2 cellular contexts compared by ENCODE assay signal in genomic region chr7:158910254-158911053, GRCh38.
TF ChIP-seq lines count a peak whose summit lies in the region.

No MANE protein-coding gene starts in this region.

TF ChIP-seq in SK-N-SH, 30 proteins besides CTCF, POLR2A, EP300 and RAD21 (continued from another document):
- TF ChIP-seq ZBTB33 (IDR thresholded peaks at IDR 0.05; ENCODE audit: borderline replicate concordance, low read depth) (no peak), CHD2 (IDR thresholded peaks at IDR 0.05; ENCODE audit: low read length, partially characterized antibody) (no peak), NRF1 (IDR thresholded peaks at IDR 0.05; ENCODE audit: low read depth, low read length) (no peak), GABPA (IDR thresholded peaks at IDR 0.05; ENCODE audit: low read depth) (no peak), REST (IDR thresholded peaks at IDR 0.05; ENCODE audit: low read depth, low read length) (no peak), GATA2 (CRISPR knock-in tag; IDR thresholded peaks at IDR 0.05) (no peak), TCF12 (IDR thresholded peaks at IDR 0.05) (no peak), SIN3A (IDR thresholded peaks at IDR 0.05; ENCODE audit: borderline replicate concordance, low read depth, low read length) (no peak), ELF1 (IDR thresholded peaks at IDR 0.05) (no peak), RFX5 (IDR thresholded peaks at IDR 0.05; ENCODE audit: low read length) (no peak), EZH2phosphoT487 (IDR thresholded peaks at IDR 0.05; ENCODE audit: borderline replicate concordance, low read depth) (no peak), MXI1 (IDR thresholded peaks at IDR 0.05; ENCODE audit: low read depth, low read length) (no peak), SMC3 (IDR thresholded peaks at IDR 0.05; ENCODE audit: low read depth, low read length) (no peak), TAF1 (IDR thresholded peaks at IDR 0.05; ENCODE audit: borderline replicate concordance, low read depth, low read length) (no peak), RXRA (IDR thresholded peaks at IDR 0.05; ENCODE audit: borderline replicate concordance, low read depth) (no peak)

TF ChIP-seq in WTC11, 78 proteins besides CTCF, POLR2A, EP300 and RAD21 (continued from another document):
- TF ChIP-seq ARID4B (CRISPR knock-in tag; IDR thresholded peaks at IDR 0.05; ENCODE audit: borderline replicate concordance) = no peak
- no peak for TF ChIP-seq ZNF232 (CRISPR knock-in tag; IDR thresholded peaks at IDR 0.05)
- TF ChIP-seq STAT6 (CRISPR knock-in tag; conservative IDR thresholded peaks at IDR 0.05; ENCODE audit: low read depth) = no peak
- TF ChIP-seq TEAD4 (CRISPR knock-in tag; IDR thresholded peaks at IDR 0.05) = no peak
- TF ChIP-seq ZMAT4 (CRISPR knock-in tag; IDR thresholded peaks at IDR 0.05) = no peak
